1 cellular context compared by ENCODE assay signal in genomic region chr1:150557813-150558212, GRCh38.
TF ChIP-seq lines count a peak whose summit lies in the region.

No MANE protein-coding gene starts in this region.

TF ChIP-seq in HepG2, 621 proteins besides CTCF, POLR2A, EP300 and RAD21:
- no peak for TF ChIP-seq ZNF629 (CRISPR knock-in tag; conservative IDR thresholded peaks at IDR 0.05)
- no peak for TF ChIP-seq ISX (CRISPR knock-in tag; conservative IDR thresholded peaks at IDR 0.05)
- peak; percentile 5 for TF ChIP-seq AGO2 (optimal IDR thresholded peaks at IDR 0.05; ENCODE audit: low read depth, low read length)
- TF ChIP-seq, protein P1, sequence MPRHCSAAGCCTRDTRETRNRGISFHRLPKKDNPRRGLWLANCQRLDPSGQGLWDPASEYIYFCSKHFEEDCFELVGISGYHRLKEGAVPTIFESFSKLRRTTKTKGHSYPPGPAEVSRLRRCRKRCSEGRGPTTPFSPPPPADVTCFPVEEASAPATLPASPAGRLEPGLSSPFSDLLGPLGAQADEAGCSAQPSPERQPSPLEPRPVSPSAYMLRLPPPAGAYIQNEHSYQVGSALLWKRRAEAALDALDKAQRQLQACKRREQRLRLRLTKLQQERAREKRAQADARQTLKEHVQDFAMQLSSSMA (CRISPR knock-in tag; IDR thresholded peaks at IDR 0.05) = no peak
- TF ChIP-seq ZSCAN12 (CRISPR knock-in tag; IDR thresholded peaks at IDR 0.05) = no peak
